Comparison of ENCODE assay signal across 15 cellular contexts in genomic region chr20:61801857-61802442, GRCh38.
DNase-seq lines count a peak whose midpoint lies in the region; ATAC-seq and TF ChIP-seq lines count a peak whose summit lies in the region.
"Had no signal": no experiment of that assay in that cellular context is flagged by ENCODE, and none has a peak within 500 bp of the region (broad histone marks: within the 10 kb centered on the region; RNA-seq: fewer than 3 reads in every experiment).

No MANE protein-coding gene starts in this region.

- H3K27ac Mint-ChIP-seq in T-helper 17 cell = no peak overlapping the region
- no peak overlapping the region for H3K27ac Mint-ChIP-seq in activated T-cell treated with anti-CD3 and anti-CD28 coated beads, Interleukin-2, amount 50 U/mL, for 24 hours
- H3K27ac Mint-ChIP-seq: CD8-positive, alpha-beta memory T cell; IgD-negative memory B cell had no signal

- H3K4me2 ChIP-seq in BLaER1 treated with 17β-estradiol and CSF1 and Interleukin-3, amounts not matched to agents 10 nM and 100 nM = peak overlapping the region in 8 of 11 experiments; percentile 60 to 97 (median 68); a peak in 11 of 22 replicates
- H3K4me2 ChIP-seq: A549 had no signal

- no peaks in the 10 kb centered on the region for H3K9me3 Mint-ChIP-seq in activated T-cell treated with anti-CD3 and anti-CD28 coated beads, Interleukin-2, amount 50 U/mL, for 24 hours
- H3K9me3 Mint-ChIP-seq: IgD-negative memory B cell had no signal

- ATAC-seq in lower lobe of right lung (no peak), HG03520 (IDR thresholded peaks at IDR 0.05; ENCODE audit: unreplicated experiment) (no peak), T-helper 17 cell (no peak)
- ATAC-seq: A549, HCT116 had no signal

- H3K27me3 ChIP-seq in BLaER1 treated with 17β-estradiol and CSF1 and Interleukin-3, amounts not matched to agents 10 nM and 100 nM = peaks cover 57 to 81% (median 69%) of the 10 kb centered on the region in 11 experiments
- peaks cover 43% of the 10 kb centered on the region for H3K27me3 ChIP-seq in lower lobe of right lung (ENCODE audit: low read depth)

- no peaks in the 10 kb centered on the region for H3K36me3 Mint-ChIP-seq in T-helper 17 cell (ENCODE audit: low read depth)
- H3K36me3 Mint-ChIP-seq in activated T-cell treated with anti-CD3 and anti-CD28 coated beads, Interleukin-2, amount 50 U/mL, for 24 hours (ENCODE audit: low read depth) = no peaks in the 10 kb centered on the region
- H3K36me3 Mint-ChIP-seq: CD8-positive, alpha-beta memory T cell; IgD-negative memory B cell had no signal

- peaks cover 30 to 100% (median 92%) of the 10 kb centered on the region in 10 experiments; a peak in 19 of 20 replicates for H3K4me1 ChIP-seq in BLaER1 treated with 17β-estradiol and CSF1 and Interleukin-3, amounts not matched to agents 10 nM and 100 nM
- no peaks in the 10 kb centered on the region for H3K4me1 ChIP-seq in lower lobe of right lung
- H3K4me1 ChIP-seq: A549, BE2C, Caco-2 had no signal

- H3K27me3 Mint-ChIP-seq in T-helper 17 cell = peaks cover 21% of the 10 kb centered on the region
- peaks cover 18% of the 10 kb centered on the region for H3K27me3 Mint-ChIP-seq in activated T-cell treated with anti-CD3 and anti-CD28 coated beads, Interleukin-2, amount 50 U/mL, for 24 hours

- peaks cover 0 to 79% (median 33%) of the 10 kb centered on the region in 11 experiments; a peak in 17 of 22 replicates for H4K20me1 ChIP-seq in BLaER1 treated with 17β-estradiol and CSF1 and Interleukin-3, amounts not matched to agents 10 nM and 100 nM

- intact Hi-C loops in lower lobe of right lung (cut with DNase I) = no loop called here
- intact Hi-C loops in posterior vena cava (cut with DNase I) = no loop called here

- DNase-seq in lower lobe of right lung = peak; percentile 20
- peak; percentile 34 for DNase-seq in posterior vena cava (ENCODE audit: low spot score)
- no peak for DNase-seq in T-helper 17 cell
- DNase-seq in SW 1271 (lab: John Stamatoyannopoulos, UW) = no peak
- DNase-seq in activated T-cell treated with anti-CD3 and anti-CD28 coated beads, Interleukin-2, amount 50 U/mL, for 24 hours = no peak
- DNase-seq: BE2C, Caco-2, GF-D8 had no signal

- H3K4me3 Mint-ChIP-seq in T-helper 17 cell = no peak overlapping the region
- no peak overlapping the region for H3K4me3 Mint-ChIP-seq in activated T-cell treated with anti-CD3 and anti-CD28 coated beads, Interleukin-2, amount 50 U/mL, for 24 hours
- H3K4me3 Mint-ChIP-seq: CD8-positive, alpha-beta memory T cell; IgD-negative memory B cell had no signal

- TF ChIP-seq CTCF in lower lobe of right lung (IDR thresholded peaks at IDR 0.05) = no peak

- H3K9ac ChIP-seq in BLaER1 treated with 17β-estradiol and CSF1 and Interleukin-3, amounts not matched to agents 10 nM and 100 nM = no peak overlapping the region

- no peak overlapping the region for H3K4me3 ChIP-seq in BLaER1 treated with 17β-estradiol and CSF1 and Interleukin-3, amounts not matched to agents 10 nM and 100 nM
- H3K4me3 ChIP-seq in lower lobe of right lung = no peak overlapping the region
- H3K4me3 ChIP-seq: A549 had no signal

- no peaks in the 10 kb centered on the region for H3K36me3 ChIP-seq in BLaER1 treated with 17β-estradiol and CSF1 and Interleukin-3, amounts not matched to agents 10 nM and 100 nM
- H3K36me3 ChIP-seq in KOPT-K1 (ENCODE audit: insufficient read depth, low read length) (no peaks in the 10 kb centered on the region), lower lobe of right lung (no peaks in the 10 kb centered on the region)
- H3K36me3 ChIP-seq: BE2C had no signal

- no peak overlapping the region for H3K27ac ChIP-seq in BLaER1 treated with 17β-estradiol and CSF1 and Interleukin-3, amounts not matched to agents 10 nM and 100 nM
- H3K27ac ChIP-seq in KOPT-K1 (ENCODE audit: low read depth, low read length, poor library complexity, severe bottlenecking) (peak overlapping the region; percentile 21), lower lobe of right lung (no peak overlapping the region)
- H3K27ac ChIP-seq: A549 had no signal

- peaks cover 2% of the 10 kb centered on the region for H3K4me1 Mint-ChIP-seq in T-helper 17 cell
- peaks cover 5% of the 10 kb centered on the region for H3K4me1 Mint-ChIP-seq in activated T-cell treated with anti-CD3 and anti-CD28 coated beads, Interleukin-2, amount 50 U/mL, for 24 hours (ENCODE audit: low read depth)
- H3K4me1 Mint-ChIP-seq: IgD-negative memory B cell had no signal

- no peaks in the 10 kb centered on the region for H3K9me3 ChIP-seq in BLaER1 treated with 17β-estradiol and CSF1 and Interleukin-3, amounts not matched to agents 10 nM and 100 nM (replicated peaks in 1 of 11)
- H3K9me3 ChIP-seq in KOPT-K1 (ENCODE audit: insufficient read depth, low read length, poor library complexity, severe bottlenecking) (no peaks in the 10 kb centered on the region), lower lobe of right lung (no peaks in the 10 kb centered on the region), T-helper 17 cell (ENCODE audit: control insufficient read depth, low read length, poor library complexity, severe bottlenecking) (no peaks in the 10 kb centered on the region)
- H3K9me3 ChIP-seq: A549, BE2C had no signal

Comparison
In these comparisons a context has a peak if more than half of its experiments do, and no peak if none do; other contexts are left out.
1. DNase-seq: peak in lower lobe of right lung (single experiment) and posterior vena cava (single experiment); none in T-helper 17 cell (0 of 3), SW 1271 (0 of 2) and activated T-cell treated with anti-CD3 and anti-CD28 coated beads, Interleukin-2, amount 50 U/mL, for 24 hours (single experiment).